ENCODE assay signal across 9 cellular contexts in the genomic region with DNA sequence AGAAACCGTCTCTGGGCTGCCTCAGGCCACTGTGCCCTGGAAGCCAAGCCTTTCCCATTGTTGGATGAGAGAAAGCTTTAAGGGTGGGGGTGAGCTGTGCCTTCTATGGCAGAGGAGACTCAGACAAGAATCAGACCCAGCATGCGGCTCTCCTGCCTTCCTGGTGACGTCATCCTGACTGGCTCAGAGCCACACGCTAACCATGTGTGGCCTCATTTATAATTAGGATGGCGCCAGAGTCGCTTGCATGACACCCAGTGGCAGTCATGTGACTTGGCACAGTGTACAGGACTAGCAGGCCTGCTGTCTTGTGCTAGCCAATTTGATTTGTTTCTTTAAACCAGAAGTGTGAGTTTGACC.
DNase-seq lines count a peak whose midpoint lies in the region; ATAC-seq and TF ChIP-seq lines count a peak whose summit lies in the region.
"Had no signal": no experiment of that assay in that cellular context is flagged by ENCODE, and none has a peak within 500 bp of the region (broad histone marks: within the 10 kb centered on the region; RNA-seq: fewer than 3 reads in every experiment).

No MANE protein-coding gene starts in this region.

- peaks cover 0 to 13% of the 10 kb centered on the region in 2 donors for H3K36me3 ChIP-seq in adrenal gland (replicated peaks in 1 of 2)

- H3K27ac ChIP-seq in adrenal gland = peak overlapping the region in 2 of 5 donors; percentile 23 to 56
- H3K27ac ChIP-seq: parathyroid adenoma had no signal

- no peaks in the 10 kb centered on the region for H3K27me3 ChIP-seq in adrenal gland

- DNase-seq in DMS153 treated with DMSO at 0.1 percent for 48 hours (lab: John Stamatoyannopoulos, UW; ENCODE audit: unreplicated experiment) (peak; percentile 96), NCI-H146 (lab: John Stamatoyannopoulos, UW) (peak; percentile 80), adrenal gland (peak; percentile 66 to 97 (median 85)), cardiac septum (ENCODE audit: low spot score) (peak; percentile 96), posterior cingulate gyrus (peak; percentile 58 to 97 (median 88)), GM19240 (ENCODE audit: insufficient read length, low spot score) (no peak), GM13976 (ENCODE audit: low spot score) (no peak)

- H3K4me3 ChIP-seq in adrenal gland = no peak overlapping the region

- no peak for TF ChIP-seq POLR2A in adrenal gland (IDR thresholded peaks at IDR 0.05)

- in situ Hi-C loops in GM13976 (cut with MboI; ENCODE audit: low sequenced_read_pairs, unreplicated experiment) = no loop called here

- H3K9me3 ChIP-seq in adrenal gland (replicated peaks in 1 of 3) = no peaks in the 10 kb centered on the region

- peaks cover 0 to 11% of the 10 kb centered on the region in 2 donors for H3K4me1 ChIP-seq in adrenal gland (replicated peaks in 1 of 2)
- H3K4me1 ChIP-seq: parathyroid adenoma had no signal

- TF ChIP-seq CTCF in adrenal gland (IDR thresholded peaks at IDR 0.05) = peak in 1 of 6 experiments; percentile 4
- no peak for TF ChIP-seq CTCF in GM13976 (IDR thresholded peaks at IDR 0.05; ENCODE audit: borderline replicate concordance, control extremely low read depth, extremely low read depth, insufficient read depth, missing control alignments)

- WGBS in adrenal gland, 4 donors = 3 to 52% (median 39%) methylated on average over 5 to 6 of the region's 6 CpGs

- no peak for ATAC-seq in HG03565 (IDR thresholded peaks at IDR 0.05; ENCODE audit: unreplicated experiment)

- intact Hi-C loops in adrenal gland (cut with DNase I) = loop anchor here in 1 of 2 donors (5.0 to 10.0 kb wide), 2 partner anchors 166 to 499 kb away; no protein-coding TSS in a partner anchor
- intact Hi-C loops in cardiac septum (cut with DNase I) = loop anchor here (1.0 to 5.0 kb wide), 3 partner anchors 12 to 169 kb away; no protein-coding TSS in a partner anchor
- intact Hi-C loops in posterior cingulate gyrus (cut with DNase I) = loop anchor here (5.0 kb wide), 2 partner anchors 99 to 169 kb away; a partner anchor contains a TSS

Comparison
In these comparisons a context has a peak if more than half of its experiments do, and no peak if none do; other contexts are left out.
1. DNase-seq: peak in DMS153 treated with DMSO at 0.1 percent for 48 hours (single experiment), NCI-H146 (single experiment), adrenal gland (7 of 7), cardiac septum (single experiment) and posterior cingulate gyrus (10 of 10); none in GM19240 (single experiment) and GM13976 (single experiment).